ENCODE assay signal across 1 cellular context in genomic region chr22:17638432-17639237, GRCh38.
TF ChIP-seq lines count a peak whose summit lies in the region.

A gene with protein sequence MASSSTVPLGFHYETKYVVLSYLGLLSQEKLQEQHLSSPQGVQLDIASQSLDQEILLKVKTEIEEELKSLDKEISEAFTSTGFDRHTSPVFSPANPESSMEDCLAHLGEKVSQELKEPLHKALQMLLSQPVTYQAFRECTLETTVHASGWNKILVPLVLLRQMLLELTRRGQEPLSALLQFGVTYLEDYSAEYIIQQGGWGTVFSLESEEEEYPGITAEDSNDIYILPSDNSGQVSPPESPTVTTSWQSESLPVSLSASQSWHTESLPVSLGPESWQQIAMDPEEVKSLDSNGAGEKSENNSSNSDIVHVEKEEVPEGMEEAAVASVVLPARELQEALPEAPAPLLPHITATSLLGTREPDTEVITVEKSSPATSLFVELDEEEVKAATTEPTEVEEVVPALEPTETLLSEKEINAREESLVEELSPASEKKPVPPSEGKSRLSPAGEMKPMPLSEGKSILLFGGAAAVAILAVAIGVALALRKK (plus strand): TSS chr22:17638757. CDS start chr22:17655712, 16,955 bp downstream.

TF ChIP-seq in HepG2, 621 proteins besides CTCF, POLR2A, EP300 and RAD21 (continued from another document and continues in another):
- TF ChIP-seq TFE3 (CRISPR knock-in tag; IDR thresholded peaks at IDR 0.05) (no peak), ARID2 (CRISPR knock-in tag; IDR thresholded peaks at IDR 0.05; ENCODE audit: borderline replicate concordance) (no peak), HDAC1 (CRISPR knock-in tag; IDR thresholded peaks at IDR 0.05) (peak; percentile 65; the same call in 1 of the 2 replicates), ZNF792 (CRISPR knock-in tag; IDR thresholded peaks at IDR 0.05) (no peak; the same call in none of the 2 replicates), ZIK1 (CRISPR knock-in tag; IDR thresholded peaks at IDR 0.05; ENCODE audit: borderline replicate concordance, low read depth) (no peak), GPN1 (CRISPR knock-in tag; IDR thresholded peaks at IDR 0.05; ENCODE audit: borderline replicate concordance) (no peak), SMAD9 (CRISPR knock-in tag; IDR thresholded peaks at IDR 0.05) (no peak), CEBPG (CRISPR knock-in tag; IDR thresholded peaks at IDR 0.05) (peak; percentile 50), NFKB2 (CRISPR knock-in tag; IDR thresholded peaks at IDR 0.05; ENCODE audit: borderline replicate concordance) (0 out of 2 replicates have a peak, but pooled peaks have one; percentile 21), HNRNPLL (IDR thresholded peaks at IDR 0.05; ENCODE audit: low read depth, low read length, poor library complexity, severe bottlenecking) (peak; percentile 77), ZNF12 (CRISPR knock-in tag; IDR thresholded peaks at IDR 0.05) (no peak), BORCS8-MEF2B (CRISPR knock-in tag; IDR thresholded peaks at IDR 0.05) (no peak), BHLHE40 (IDR thresholded peaks at IDR 0.05; ENCODE audit: low read length) (no peak), KAT2B (IDR thresholded peaks at IDR 0.05; ENCODE audit: borderline replicate concordance, low read depth, low read length) (no peak), ETV5 (CRISPR knock-in tag; IDR thresholded peaks at IDR 0.05; ENCODE audit: borderline replicate concordance) (peak; percentile 92), ONECUT2 (CRISPR knock-in tag; IDR thresholded peaks at IDR 0.05) (no peak), SCMH1 (CRISPR knock-in tag; IDR thresholded peaks at IDR 0.05; ENCODE audit: borderline replicate concordance) (no peak), TBP (CRISPR knock-in tag; IDR thresholded peaks at IDR 0.05) (no peak), ZFP36 (IDR thresholded peaks at IDR 0.05; ENCODE audit: borderline replicate concordance, low read depth, low read length, partially characterized antibody) (no peak), ZNF432 (CRISPR knock-in tag; IDR thresholded peaks at IDR 0.05; ENCODE audit: borderline replicate concordance) (no peak), JUND (CRISPR knock-in tag; IDR thresholded peaks at IDR 0.05) (peak; percentile 76), ZBTB10 (CRISPR knock-in tag; IDR thresholded peaks at IDR 0.05; ENCODE audit: borderline replicate concordance) (no peak), ZNF850 (CRISPR knock-in tag; conservative IDR thresholded peaks at IDR 0.05) (no peak), ATRX (CRISPR knock-in tag; IDR thresholded peaks at IDR 0.05; ENCODE audit: borderline replicate concordance) (no peak), SALL2 (CRISPR knock-in tag; IDR thresholded peaks at IDR 0.05) (no peak; the same call in 1 of the 2 replicates), EED (CRISPR knock-in tag; IDR thresholded peaks at IDR 0.05) (no peak), DMTF1 (CRISPR knock-in tag; IDR thresholded peaks at IDR 0.05) (no peak), ZXDC (CRISPR knock-in tag; IDR thresholded peaks at IDR 0.05) (no peak), ZSCAN20 (CRISPR knock-in tag; IDR thresholded peaks at IDR 0.05; ENCODE audit: borderline replicate concordance) (no peak), GFI1 (CRISPR knock-in tag; IDR thresholded peaks at IDR 0.05; ENCODE audit: borderline replicate concordance) (no peak), ZBTB25 (CRISPR knock-in tag; IDR thresholded peaks at IDR 0.05) (peak; percentile 98), SRY (CRISPR knock-in tag; IDR thresholded peaks at IDR 0.05) (peak; percentile 60), ZNF329 (CRISPR knock-in tag; IDR thresholded peaks at IDR 0.05; ENCODE audit: low read depth) (peak; percentile 83; the same call in 1 of the 2 replicates), KLF12 (CRISPR knock-in tag; IDR thresholded peaks at IDR 0.05; ENCODE audit: borderline replicate concordance) (no peak), ZZZ3 (CRISPR knock-in tag; IDR thresholded peaks at IDR 0.05; ENCODE audit: borderline replicate concordance) (peak; percentile 24; the same call in 1 of the 2 replicates), ZBTB21 (CRISPR knock-in tag; IDR thresholded peaks at IDR 0.05) (peak; percentile 94), RBM39 (IDR thresholded peaks at IDR 0.05; ENCODE audit: low read depth, low read length, poor library complexity, severe bottlenecking) (peak; percentile 92), MAF1 (CRISPR knock-in tag; IDR thresholded peaks at IDR 0.05; ENCODE audit: borderline replicate concordance) (0 out of 2 replicates have a peak, but pooled peaks have one; percentile 33)
- TF ChIP-seq, protein P1, sequence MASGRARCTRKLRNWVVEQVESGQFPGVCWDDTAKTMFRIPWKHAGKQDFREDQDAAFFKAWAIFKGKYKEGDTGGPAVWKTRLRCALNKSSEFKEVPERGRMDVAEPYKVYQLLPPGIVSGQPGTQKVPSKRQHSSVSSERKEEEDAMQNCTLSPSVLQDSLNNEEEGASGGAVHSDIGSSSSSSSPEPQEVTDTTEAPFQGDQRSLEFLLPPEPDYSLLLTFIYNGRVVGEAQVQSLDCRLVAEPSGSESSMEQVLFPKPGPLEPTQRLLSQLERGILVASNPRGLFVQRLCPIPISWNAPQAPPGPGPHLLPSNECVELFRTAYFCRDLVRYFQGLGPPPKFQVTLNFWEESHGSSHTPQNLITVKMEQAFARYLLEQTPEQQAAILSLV (CRISPR knock-in tag; IDR thresholded peaks at IDR 0.05; ENCODE audit: borderline replicate concordance), result no peak
- TF ChIP-seq, protein P2, sequence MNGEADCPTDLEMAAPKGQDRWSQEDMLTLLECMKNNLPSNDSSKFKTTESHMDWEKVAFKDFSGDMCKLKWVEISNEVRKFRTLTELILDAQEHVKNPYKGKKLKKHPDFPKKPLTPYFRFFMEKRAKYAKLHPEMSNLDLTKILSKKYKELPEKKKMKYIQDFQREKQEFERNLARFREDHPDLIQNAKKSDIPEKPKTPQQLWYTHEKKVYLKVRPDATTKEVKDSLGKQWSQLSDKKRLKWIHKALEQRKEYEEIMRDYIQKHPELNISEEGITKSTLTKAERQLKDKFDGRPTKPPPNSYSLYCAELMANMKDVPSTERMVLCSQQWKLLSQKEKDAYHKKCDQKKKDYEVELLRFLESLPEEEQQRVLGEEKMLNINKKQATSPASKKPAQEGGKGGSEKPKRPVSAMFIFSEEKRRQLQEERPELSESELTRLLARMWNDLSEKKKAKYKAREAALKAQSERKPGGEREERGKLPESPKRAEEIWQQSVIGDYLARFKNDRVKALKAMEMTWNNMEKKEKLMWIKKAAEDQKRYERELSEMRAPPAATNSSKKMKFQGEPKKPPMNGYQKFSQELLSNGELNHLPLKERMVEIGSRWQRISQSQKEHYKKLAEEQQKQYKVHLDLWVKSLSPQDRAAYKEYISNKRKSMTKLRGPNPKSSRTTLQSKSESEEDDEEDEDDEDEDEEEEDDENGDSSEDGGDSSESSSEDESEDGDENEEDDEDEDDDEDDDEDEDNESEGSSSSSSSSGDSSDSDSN (CRISPR knock-in tag; IDR thresholded peaks at IDR 0.05), result peak; percentile 80
- TF ChIP-seq, protein P3, sequence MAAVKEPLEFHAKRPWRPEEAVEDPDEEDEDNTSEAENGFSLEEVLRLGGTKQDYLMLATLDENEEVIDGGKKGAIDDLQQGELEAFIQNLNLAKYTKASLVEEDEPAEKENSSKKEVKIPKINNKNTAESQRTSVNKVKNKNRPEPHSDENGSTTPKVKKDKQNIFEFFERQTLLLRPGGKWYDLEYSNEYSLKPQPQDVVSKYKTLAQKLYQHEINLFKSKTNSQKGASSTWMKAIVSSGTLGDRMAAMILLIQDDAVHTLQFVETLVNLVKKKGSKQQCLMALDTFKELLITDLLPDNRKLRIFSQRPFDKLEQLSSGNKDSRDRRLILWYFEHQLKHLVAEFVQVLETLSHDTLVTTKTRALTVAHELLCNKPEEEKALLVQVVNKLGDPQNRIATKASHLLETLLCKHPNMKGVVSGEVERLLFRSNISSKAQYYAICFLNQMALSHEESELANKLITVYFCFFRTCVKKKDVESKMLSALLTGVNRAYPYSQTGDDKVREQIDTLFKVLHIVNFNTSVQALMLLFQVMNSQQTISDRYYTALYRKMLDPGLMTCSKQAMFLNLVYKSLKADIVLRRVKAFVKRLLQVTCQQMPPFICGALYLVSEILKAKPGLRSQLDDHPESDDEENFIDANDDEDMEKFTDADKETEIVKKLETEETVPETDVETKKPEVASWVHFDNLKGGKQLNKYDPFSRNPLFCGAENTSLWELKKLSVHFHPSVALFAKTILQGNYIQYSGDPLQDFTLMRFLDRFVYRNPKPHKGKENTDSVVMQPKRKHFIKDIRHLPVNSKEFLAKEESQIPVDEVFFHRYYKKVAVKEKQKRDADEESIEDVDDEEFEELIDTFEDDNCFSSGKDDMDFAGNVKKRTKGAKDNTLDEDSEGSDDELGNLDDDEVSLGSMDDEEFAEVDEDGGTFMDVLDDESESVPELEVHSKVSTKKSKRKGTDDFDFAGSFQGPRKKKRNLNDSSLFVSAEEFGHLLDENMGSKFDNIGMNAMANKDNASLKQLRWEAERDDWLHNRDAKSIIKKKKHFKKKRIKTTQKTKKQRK (IDR thresholded peaks at IDR 0.05; ENCODE audit: low read length), result no peak
- TF ChIP-seq, protein P4, sequence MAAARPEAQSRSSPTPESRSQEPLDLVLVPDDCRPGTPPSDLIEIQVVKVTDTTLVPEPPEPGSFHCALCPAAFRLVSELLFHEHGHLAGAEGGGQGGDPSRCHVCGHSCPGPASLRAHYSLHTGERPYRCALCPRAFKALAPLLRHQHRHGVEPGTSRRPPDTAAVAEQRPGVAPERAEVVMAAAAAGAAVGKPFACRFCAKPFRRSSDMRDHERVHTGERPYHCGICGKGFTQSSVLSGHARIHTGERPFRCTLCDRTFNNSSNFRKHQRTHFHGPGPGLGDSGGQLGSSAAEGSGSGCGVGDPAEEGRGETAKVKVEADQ (CRISPR knock-in tag; IDR thresholded peaks at IDR 0.05; ENCODE audit: borderline replicate concordance), result no peak
